8 cellular contexts compared by ENCODE assay signal in the genomic region with DNA sequence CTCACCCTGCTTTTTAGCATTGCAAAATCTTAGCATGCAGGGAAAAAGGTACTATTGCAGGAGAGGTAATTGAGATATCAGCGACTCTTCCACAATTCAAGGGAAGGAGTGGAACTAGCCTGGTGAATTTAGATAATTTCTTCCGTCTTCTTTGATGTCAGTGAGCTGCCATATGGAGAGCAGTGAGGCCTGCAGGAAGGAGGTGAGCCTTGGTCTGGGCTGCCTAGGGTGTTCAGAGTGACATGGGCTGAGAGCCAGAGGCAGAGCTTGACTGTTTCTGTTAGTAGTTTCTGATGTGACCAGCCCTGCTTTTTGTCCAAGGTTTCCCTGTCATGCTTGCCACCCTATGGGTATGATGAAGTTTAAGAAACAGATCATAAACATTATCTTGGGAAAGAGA. TPM values are rescaled to one million over a fixed set of nuclear protein-coding genes. Genes with fewer than 3 reads are reported as not detected.
DNase-seq lines count a peak whose midpoint lies in the region; ATAC-seq and FAIRE-seq lines count a peak whose summit lies in the region.
"Had no signal": no experiment of that assay in that cellular context is flagged by ENCODE, and none has a peak within 500 bp of the region (broad histone marks: within the 10 kb centered on the region; RNA-seq: fewer than 3 reads in every experiment).

No MANE protein-coding gene starts in this region.

- DNase-seq in GM19239 (ENCODE audit: insufficient read length, low spot score) = no peak
- DNase-seq in cerebellar cortex (ENCODE audit: low spot score) = peak; percentile 90
- no peak for DNase-seq in sciatic nerve (ENCODE audit: low spot score)
- DNase-seq in GDM1 (lab: John Stamatoyannopoulos, UW) = no peak
- DNase-seq in DMS153 treated with DMSO at 0.1 percent for 48 hours (lab: John Stamatoyannopoulos, UW; ENCODE audit: unreplicated experiment) = no peak
- DNase-seq in NCI-H748 treated with DMSO at 0.1 percent for 48 hours (lab: John Stamatoyannopoulos, UW) = no peak
- DNase-seq: stimulated activated CD8-positive, alpha-beta memory T cell treated with anti-CD3 and anti-CD28 coated beads, Interleukin-4, amount 100 ng/mL, for 48 hours had no signal

- peak; percentile 48 for ATAC-seq in HG02981 (IDR thresholded peaks at IDR 0.05; ENCODE audit: unreplicated experiment)
- ATAC-seq in sciatic nerve = peak; percentile 45

- peak; percentile 94 for FAIRE-seq in GM19239 (lab: Jason Lieb, UNC)

- intact Hi-C loops in sciatic nerve (cut with DNase I) = no loop called here

RNA-seq across cellular contexts. Expression of a gene that starts 28.6 kb away (rescaled TPM):
- 57.3 TPM for total RNA-seq in sciatic nerve
